In the genomic region with DNA sequence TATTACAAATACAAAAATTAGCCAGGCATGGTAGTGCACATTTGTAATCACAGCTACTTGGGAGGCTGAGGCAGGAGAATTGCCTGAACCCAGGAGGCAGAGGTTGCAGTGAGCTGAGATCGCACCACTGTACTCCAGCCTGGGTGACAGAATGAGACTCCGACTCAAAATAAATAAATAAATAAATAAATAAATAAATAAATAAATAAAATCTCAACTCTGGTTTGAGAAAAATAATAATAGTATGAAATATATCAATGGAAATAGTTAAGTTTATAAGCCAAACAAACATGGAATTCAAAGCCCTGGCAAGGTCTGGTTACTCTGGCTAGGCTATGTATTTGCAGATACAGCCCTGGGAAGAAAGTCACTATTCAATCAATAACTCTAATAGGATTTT, we compare ENCODE assay signal across 5 cellular contexts. TPM values are rescaled to one million over a fixed set of nuclear protein-coding genes. Genes with fewer than 3 reads are reported as not detected.
"Had no signal": no experiment of that assay in that cellular context is flagged by ENCODE, and none has a peak within 500 bp of the region (broad histone marks: within the 10 kb centered on the region; RNA-seq: fewer than 3 reads in every experiment).

No MANE protein-coding gene starts in this region.

RNA-seq across cellular contexts. Expression of a gene that starts 45.7 kb away (rescaled TPM):
- total RNA-seq: gastroesophageal sphincter, mammary epithelial cell, posterior vena cava, right atrium auricular region, thoracic aorta had no signal
- polyA plus RNA-seq: mammary epithelial cell had no signal

RNA-seq across cellular contexts. Expression of a gene that starts 53.5 kb away (rescaled TPM):
- total RNA-seq: mammary epithelial cell had no signal
